In genomic region chr4:26413595-26413994, GRCh38 we compare ENCODE assay signal across 15 cellular contexts.
A peak's percentile ranks its signal among the peaks of the same experiment; 100 is the strongest.
DNase-seq lines count a peak whose midpoint lies in the region; ATAC-seq, FAIRE-seq and TF ChIP-seq lines count a peak whose summit lies in the region.
"Had no signal": no experiment of that assay in that cellular context is flagged by ENCODE, and none has a peak within 500 bp of the region (broad histone marks: within the 10 kb centered on the region; RNA-seq: fewer than 3 reads in every experiment).

No MANE protein-coding gene starts in this region.

- no peak overlapping the region for H2BK5ac ChIP-seq in mesenchymal stem cell (ENCODE audit: low read depth, low read length, poor library complexity, severe bottlenecking)

- no peak overlapping the region for H2BK120ac ChIP-seq in mesenchymal stem cell (ENCODE audit: low read depth, low read length)

- TF ChIP-seq CTCF in GM12878 (IDR thresholded peaks at IDR 0.05 in 2 of 3, conservative IDR thresholded peaks at IDR 0.05 in 1 of 3; ENCODE audit: control insufficient read depth in 2 of 3, extremely low read depth in 1 of 3, insufficient read depth in 1 of 3, low read depth in 3 of 3, low read length in 3 of 3): 0 out of 6 replicates have a peak, but pooled peaks of 1 of the 3 experiments have one; percentile 3

- no peak overlapping the region for H3K27ac ChIP-seq in GM12878 (ENCODE audit: control insufficient read depth, insufficient read depth)
- no peak overlapping the region for H3K27ac ChIP-seq in mesenchymal stem cell (ENCODE audit: low read length, poor library complexity, severe bottlenecking)
- H3K27ac ChIP-seq: BLaER1 treated with 17β-estradiol and CSF1 and Interleukin-3, amounts not matched to agents 10 nM and 100 nM had no signal

- H2AFZ ChIP-seq in GM12878 (ENCODE audit: control insufficient read depth, low read depth, low read length) (no peak overlapping the region), mesenchymal stem cell (ENCODE audit: low read depth, low read length) (no peak overlapping the region)

- H3K4me1 ChIP-seq in GM12878 (ENCODE audit: control insufficient read depth, insufficient read depth, low read length) (no peaks in the 10 kb centered on the region), mesenchymal stem cell (ENCODE audit: control insufficient read depth, insufficient read depth, low read depth, low read length) (no peaks in the 10 kb centered on the region)

- peaks cover 14% of the 10 kb centered on the region for H3K79me1 ChIP-seq in mesenchymal stem cell (replicated peaks; ENCODE audit: low read length, poor library complexity, severe bottlenecking)

- in situ Hi-C loops in GM12878 (cut with MboI) (loop anchor here (10.0 kb wide), 1 partner anchor 389 kb away; no protein-coding TSS in a partner anchor), KBM-7 (cut with MboI; ENCODE audit: low pct_unique_long_range_greater_than_20kb, low sequenced_read_pairs) (no loop called here)

- no peak overlapping the region for H4K91ac ChIP-seq in mesenchymal stem cell (ENCODE audit: low read length)

- POLR2A ChIA-PET in GM12878 (lab: Charles Lee): no interaction called here

- no peak overlapping the region for H2BK12ac ChIP-seq in mesenchymal stem cell (ENCODE audit: low read length in 2 of 2)

- WGBS in GM12878 (ENCODE audit: insufficient coverage, insufficient replicate concordance, low lambda C conversion rate, missing lambda C conversion rate): 97% methylated on average over 3 of the region's 3 CpGs
- 94% methylated on average over 2 of the region's 3 CpGs for WGBS in mesenchymal stem cell

- no peak for FAIRE-seq in GM12878 (lab: Jason Lieb, UNC)

- intact Hi-C loops in Right ventricle myocardium superior (cut with DNase I): loop anchor here (5.0 kb wide), 2 partner anchors 91 to 326 kb away; partner anchors contain the start of gene RBPJ
- intact Hi-C loops in Right ventricle myocardium inferior (cut with DNase I): loop anchor here (5.0 to 10.0 kb wide), 4 partner anchors 91 to 489 kb away; partner anchors contain the start of gene RBPJ
- intact Hi-C loops in GM12878 (cut with micrococcal nuclease; ENCODE audit: unreplicated experiment): loop anchor here (5.0 kb wide), 2 partner anchors 331 to 486 kb away; no protein-coding TSS in a partner anchor

- SMC1A ChIA-PET in GM12878 (lab: Charles Lee; ENCODE audit: uncharacterized antibody, unreplicated experiment): interaction anchor here (0.9 to 9.2 kb wide), 3 partner anchors 70 to 88 kb away, joined by 3 to 175 read pairs (median 4); no protein-coding TSS in a partner anchor

- H3K14ac ChIP-seq in mesenchymal stem cell (ENCODE audit: low read length in 2 of 2): no peak overlapping the region

- H3K36me3 ChIP-seq in GM12878 (ENCODE audit: control insufficient read depth in 2 of 2, insufficient read depth in 2 of 2, low read length in 1 of 2) (peaks cover 0 to 11% of the 10 kb centered on the region in 2 experiments; a peak in 2 of 4 replicates), mesenchymal stem cell (ENCODE audit: control insufficient read depth in 1 of 2, insufficient read depth in 2 of 2, low read depth in 1 of 2, low read length in 2 of 2) (peaks cover 10 to 92% of the 10 kb centered on the region in 2 experiments)

- H3K27me3 ChIP-seq in GM12878 (replicated peaks in 1 of 2; ENCODE audit: control insufficient read depth in 2 of 2, insufficient read depth in 2 of 2, low read length in 1 of 2): no peaks in the 10 kb centered on the region
- H3K27me3 ChIP-seq in mesenchymal stem cell (ENCODE audit: control insufficient read depth in 1 of 2, insufficient read depth in 1 of 2, low read length in 2 of 2): no peaks in the 10 kb centered on the region
- H3K27me3 ChIP-seq: BLaER1 treated with 17β-estradiol and CSF1 and Interleukin-3, amounts not matched to agents 10 nM and 100 nM had no signal

- no peak for TF ChIP-seq EP300 in GM12878 (IDR thresholded peaks at IDR 0.05; ENCODE audit: borderline replicate concordance in 1 of 2, control insufficient read depth in 1 of 2, low read depth in 2 of 2, low read length in 2 of 2)

- H3K4ac ChIP-seq in mesenchymal stem cell (ENCODE audit: low read depth in 1 of 2, low read length in 2 of 2): no peak overlapping the region

- no peak overlapping the region for H4K8ac ChIP-seq in mesenchymal stem cell (ENCODE audit: low read length)

- no peak overlapping the region for H2BK15ac ChIP-seq in mesenchymal stem cell (ENCODE audit: low read depth, poor library complexity, severe bottlenecking)

- H3K23ac ChIP-seq in mesenchymal stem cell (ENCODE audit: low read length in 2 of 2): no peak overlapping the region

- H3K4me2 ChIP-seq in GM12878 (ENCODE audit: control insufficient read depth, insufficient read depth) (no peak overlapping the region), mesenchymal stem cell (ENCODE audit: low read length, poor library complexity, severe bottlenecking) (no peak overlapping the region)
- H3K4me2 ChIP-seq: BLaER1 treated with 17β-estradiol and CSF1 and Interleukin-3, amounts not matched to agents 10 nM and 100 nM had no signal

- H3K9me3 ChIP-seq in GM12878 (replicated peaks; ENCODE audit: control insufficient read depth, insufficient read depth, low read length): no peaks in the 10 kb centered on the region
- no peaks in the 10 kb centered on the region for H3K9me3 ChIP-seq in mesenchymal stem cell (ENCODE audit: control insufficient read depth, low read length)
- H3K9me3 ChIP-seq: BLaER1 treated with 17β-estradiol and CSF1 and Interleukin-3, amounts not matched to agents 10 nM and 100 nM had no signal

- TF ChIP-seq RAD21 in GM12878 (IDR thresholded peaks at IDR 0.05; ENCODE audit: insufficient read depth, low read depth, low read length): no peak

- H3K4me3 ChIP-seq in GM12878 (no peak overlapping the region), mesenchymal stem cell (ENCODE audit: insufficient read depth in 1 of 2, low read depth in 1 of 2, low read length in 2 of 2) (no peak overlapping the region)
- H3K4me3 ChIP-seq: BLaER1 treated with 17β-estradiol and CSF1 and Interleukin-3, amounts not matched to agents 10 nM and 100 nM had no signal

- no peak overlapping the region for H3K18ac ChIP-seq in mesenchymal stem cell (ENCODE audit: low read depth in 1 of 2, low read length in 2 of 2)

- H4K20me1 ChIP-seq in GM12878 (ENCODE audit: control insufficient read depth, insufficient read depth): no peaks in the 10 kb centered on the region; the same call in 1 of the 2 replicates

- ATAC-seq in Right ventricle myocardium superior (ENCODE audit: poor library complexity) (peak; percentile 17), Right ventricle myocardium inferior (no peak), GM12878 (no peak), GM21526 (IDR thresholded peaks at IDR 0.05; ENCODE audit: low FRiP score, unreplicated experiment) (no peak), GM19467 (IDR thresholded peaks at IDR 0.05; ENCODE audit: unreplicated experiment) (no peak)

- RAD21 ChIA-PET in GM12878 (lab: Charles Lee; ENCODE audit: unreplicated experiment): interaction anchor here (10.8 kb wide), 1 partner anchor 83 kb away, joined by 170 read pairs; no protein-coding TSS in a partner anchor

- DNase-seq in Right ventricle myocardium superior (no peak), Right ventricle myocardium inferior (ENCODE audit: missing footprints) (no peak), GM12878 (ENCODE audit: low read depth, low spot score) (no peak), mesenchymal stem cell (no peak), KBM-7 (no peak)
- DNase-seq: 8988T; ACHN; Calu3; CD4-positive, alpha-beta T cell; DMS 273 treated with DMSO at 0.1 percent for 48 hours; GOT3; H9 had no signal

- no peak overlapping the region for H2AK5ac ChIP-seq in mesenchymal stem cell (ENCODE audit: low read length, severe bottlenecking)

- CTCF ChIA-PET in GM12878 (lab: Yijun Ruan, JAX): interaction anchor here (0.6 to 18.7 kb wide), 7 partner anchors 85 to 554 kb away, joined by 3 to 474 read pairs (median 5); no protein-coding TSS in a partner anchor

- H3K9ac ChIP-seq in GM12878 (ENCODE audit: control insufficient read depth, insufficient read depth, low read length) (no peak overlapping the region), mesenchymal stem cell (ENCODE audit: low read length) (peak overlapping the region; percentile 47)
- H3K9ac ChIP-seq: BLaER1 treated with 17β-estradiol and CSF1 and Interleukin-3, amounts not matched to agents 10 nM and 100 nM had no signal

- no TSS peak for BruUV-seq in GM12878 (replicated peaks; lab: Mats Ljungman, UMichigan)

- no peaks in the 10 kb centered on the region for H3K79me2 ChIP-seq in GM12878 (ENCODE audit: control insufficient read depth, insufficient read depth, low read length)

- TF ChIP-seq POLR2A in GM12878 (IDR thresholded peaks at IDR 0.05; ENCODE audit: low read depth, low read length): no peak

TF ChIP-seq in GM12878, 131 proteins besides CTCF, POLR2A, EP300 and RAD21:
- TF ChIP-seq ZBTB40 (IDR thresholded peaks at IDR 0.05; ENCODE audit: borderline replicate concordance) (0 out of 2 replicates have a peak, but pooled peaks have one; percentile 27), POLR2AphosphoS5 (IDR thresholded peaks at IDR 0.05; ENCODE audit: low read length) (no peak)
